8 cellular contexts compared by ENCODE assay signal in genomic region chr15:67064607-67065530, GRCh38. TPM values are rescaled to one million over a fixed set of nuclear protein-coding genes. Genes with fewer than 3 reads are reported as not detected.
DNase-seq lines count a peak whose midpoint lies in the region; ATAC-seq, FAIRE-seq and TF ChIP-seq lines count a peak whose summit lies in the region.

No MANE protein-coding gene starts in this region.

- H4K20me1 ChIP-seq in endothelial cell of umbilical vein (replicated peaks; ENCODE audit: control insufficient read depth, extremely low read depth, insufficient read depth, low read length), result no peaks in the 10 kb centered on the region

- dilution Hi-C loops in endothelial cell of umbilical vein (cut with MboI; ENCODE audit: extremely low pct_ligation_motif_present, low sequenced_read_pairs), result no loop called here

- intact Hi-C loops in activated CD4-positive, alpha-beta T cell treated with anti-CD3 and anti-CD28 coated beads for 36 hours (cut with DNase I, micrococcal nuclease), result loop anchor here (5.0 kb wide), 2 partner anchors 33 to 113 kb away; no protein-coding TSS in a partner anchor
- intact Hi-C loops in endothelial cell of umbilical vein (cut with micrococcal nuclease), result loop anchor here (1.0 to 10.0 kb wide), 11 partner anchors 11 to 370 kb away; partner anchors contain the start of genes AAGAB and IQCH

- BruUV-seq in endothelial cell of umbilical vein (replicated peaks; lab: Mats Ljungman, UMichigan), result TSS peak; percentile 21

- peaks cover 41% of the 10 kb centered on the region for H3K4me1 Mint-ChIP-seq in activated CD4-positive, alpha-beta T cell treated with anti-CD3 and anti-CD28 coated beads for 36 hours
- H3K4me1 Mint-ChIP-seq in naive thymus-derived CD8-positive, alpha-beta T cell, result peaks cover 28 to 54% (median 45%) of the 10 kb centered on the region in 4 donors

- H3K9me1 ChIP-seq in endothelial cell of umbilical vein (replicated peaks; ENCODE audit: control insufficient read depth, extremely low read depth, insufficient read depth, low read length), result no peaks in the 10 kb centered on the region

- H3K36me3 ChIP-seq in endothelial cell of umbilical vein (ENCODE audit: control insufficient read depth in 2 of 2, extremely low read depth in 1 of 2, insufficient read depth in 2 of 2, low read length in 2 of 2), result no peaks in the 10 kb centered on the region

- no peak for TF ChIP-seq CTCF in endothelial cell of umbilical vein (IDR thresholded peaks at IDR 0.05; ENCODE audit: extremely low read depth in 1 of 2, insufficient read depth in 1 of 2, low read depth in 1 of 2, low read length in 2 of 2)

- POLR2A ChIA-PET in activated CD4-positive, alpha-beta T cell treated with anti-CD3 and anti-CD28 coated beads for 36 hours (lab: Charles Lee), result interaction anchor here (0.6 to 0.9 kb wide), 2 partner anchors 36 to 868 kb away, joined by 3 to 7 read pairs; no protein-coding TSS in a partner anchor
- POLR2A ChIA-PET in endothelial cell of umbilical vein (lab: Charles Lee), result interaction anchor here (0.9 to 1.2 kb wide), 5 partner anchors 15 to 114 kb away, joined by 3 to 7 read pairs (median 3); no protein-coding TSS in a partner anchor
- POLR2A ChIA-PET in naive thymus-derived CD8-positive, alpha-beta T cell (lab: Charles Lee), result interaction anchor here (0.9 to 1.1 kb wide), 6 partner anchors 17 to 69 kb away, joined by 3 to 4 read pairs (median 4); no protein-coding TSS in a partner anchor

- CTCF ChIA-PET in activated CD4-positive, alpha-beta T cell treated with anti-CD3 and anti-CD28 coated beads for 36 hours (lab: Charles Lee), result interaction anchor here (1.1 to 1.2 kb wide), 2 partner anchors 25 to 37 kb away, joined by 4 read pairs; no protein-coding TSS in a partner anchor
- CTCF ChIA-PET in endothelial cell of umbilical vein (lab: Charles Lee), result interaction anchor here (0.6 to 5.3 kb wide), 11 partner anchors 10 to 118 kb away, joined by 3 to 34 read pairs (median 4); no protein-coding TSS in a partner anchor

- H3K79me2 ChIP-seq in endothelial cell of umbilical vein (ENCODE audit: control insufficient read depth, insufficient read depth, low read length), result peaks cover 40% of the 10 kb centered on the region

- peak overlapping the region; percentile 19 to 57 (median 41) for H3K4me3 ChIP-seq in endothelial cell of umbilical vein (replicated peaks in 1 of 3; ENCODE audit: insufficient read depth in 1 of 3, low read depth in 1 of 3, low read length in 3 of 3)

- DNase-seq in activated CD4-positive, alpha-beta T cell treated with anti-CD3 and anti-CD28 coated beads for 36 hours, result peak; percentile 55
- no peak for DNase-seq in activated CD4-positive, alpha-beta T cell treated with anti-CD3 and anti-CD28 coated beads, Interleukin-2, amount 50 U/mL, for 4 hours
- DNase-seq in activated CD4-positive, CD25-positive, alpha-beta regulatory T cell treated with anti-CD3 and anti-CD28 coated beads, Interleukin-2, amount 50 U/mL, for 72 hours, result peak; percentile 50
- DNase-seq in endothelial cell of umbilical vein (ENCODE audit: low read depth, low spot score), result peak; percentile 9
- DNase-seq in naive thymus-derived CD8-positive, alpha-beta T cell, result peak in 5 of 10 donors; percentile 17 to 28 (median 28)
- no peak for DNase-seq in COR-L47 (lab: John Stamatoyannopoulos, UW)
- no peak for DNase-seq in NCI-H146 treated with DMSO at 0.1 percent for 48 hours (lab: John Stamatoyannopoulos, UW; ENCODE audit: unreplicated experiment)

- H3K9me3 ChIP-seq in endothelial cell of umbilical vein (replicated peaks; ENCODE audit: control insufficient read depth, insufficient read depth, low read length), result no peaks in the 10 kb centered on the region

- peaks cover 9% of the 10 kb centered on the region for H3K36me3 Mint-ChIP-seq in activated CD4-positive, alpha-beta T cell treated with anti-CD3 and anti-CD28 coated beads for 36 hours (ENCODE audit: low read depth)
- H3K36me3 Mint-ChIP-seq in naive thymus-derived CD8-positive, alpha-beta T cell, result no peaks in the 10 kb centered on the region

- H3K4me3 Mint-ChIP-seq in activated CD4-positive, alpha-beta T cell treated with anti-CD3 and anti-CD28 coated beads for 36 hours, result peak overlapping the region; percentile 91
- H3K4me3 Mint-ChIP-seq in naive thymus-derived CD8-positive, alpha-beta T cell, result peak overlapping the region; percentile 63 to 89 (median 74)

- no peaks in the 10 kb centered on the region for H3K9me3 Mint-ChIP-seq in activated CD4-positive, alpha-beta T cell treated with anti-CD3 and anti-CD28 coated beads for 36 hours (ENCODE audit: low read depth)
- H3K9me3 Mint-ChIP-seq in naive thymus-derived CD8-positive, alpha-beta T cell, result no peaks in the 10 kb centered on the region

- ATAC-seq in activated CD4-positive, alpha-beta T cell treated with anti-CD3 and anti-CD28 coated beads for 36 hours, result no peak
- peak; percentile 50 for ATAC-seq in HG03280 (IDR thresholded peaks at IDR 0.05; ENCODE audit: unreplicated experiment)
- ATAC-seq in naive thymus-derived CD8-positive, alpha-beta T cell, result peak; percentile 12 to 18

- H3K27ac Mint-ChIP-seq in activated CD4-positive, alpha-beta T cell treated with anti-CD3 and anti-CD28 coated beads for 36 hours, result peak overlapping the region; percentile 40
- peak overlapping the region in 6 of 10 donors; percentile 8 to 83 (median 66) for H3K27ac Mint-ChIP-seq in naive thymus-derived CD8-positive, alpha-beta T cell

- peak; percentile 33 for TF ChIP-seq POLR2A in endothelial cell of umbilical vein (IDR thresholded peaks at IDR 0.05; ENCODE audit: low read depth, low read length)

- peak overlapping the region; percentile 72 for H3K27ac ChIP-seq in endothelial cell of umbilical vein (ENCODE audit: insufficient read depth, low read depth, low read length)

- peak overlapping the region; percentile 46 for H2AFZ ChIP-seq in endothelial cell of umbilical vein (ENCODE audit: low read depth, low read length)

- H3K27me3 ChIP-seq in endothelial cell of umbilical vein (ENCODE audit: control insufficient read depth in 2 of 2, insufficient read depth in 2 of 2, low read length in 2 of 2), result no peaks in the 10 kb centered on the region

- H3K27me3 Mint-ChIP-seq in activated CD4-positive, alpha-beta T cell treated with anti-CD3 and anti-CD28 coated beads for 36 hours, result peaks cover 17% of the 10 kb centered on the region
- H3K27me3 Mint-ChIP-seq in naive thymus-derived CD8-positive, alpha-beta T cell, result no peaks in the 10 kb centered on the region

- peaks cover 26% of the 10 kb centered on the region for H3K4me1 ChIP-seq in endothelial cell of umbilical vein (ENCODE audit: control insufficient read depth, extremely low read depth, insufficient read depth, low read length)

- FAIRE-seq in endothelial cell of umbilical vein (lab: Jason Lieb, UNC), result no peak

- peak overlapping the region; percentile 41 for H3K4me2 ChIP-seq in endothelial cell of umbilical vein (ENCODE audit: insufficient read depth, low read length)

- H3K9ac ChIP-seq in endothelial cell of umbilical vein (replicated peaks; ENCODE audit: extremely low read depth, insufficient read depth, low read length), result peak overlapping the region; percentile 81

TF ChIP-seq in endothelial cell of umbilical vein, 7 proteins besides CTCF, POLR2A, EP300 and RAD21:
- TF ChIP-seq EZH2 (IDR thresholded peaks at IDR 0.05; ENCODE audit: borderline replicate concordance, low read depth, low read length, severe bottlenecking) (no peak), JUN (IDR thresholded peaks at IDR 0.05; ENCODE audit: borderline replicate concordance, insufficient read depth, insufficient read length, low read depth) (no peak), FOS (IDR thresholded peaks at IDR 0.05; ENCODE audit: borderline replicate concordance, insufficient read depth, low read length) (no peak), MYC (IDR thresholded peaks at IDR 0.05; ENCODE audit: low read depth, low read length) (no peak), MAX (IDR thresholded peaks at IDR 0.05; ENCODE audit: insufficient read depth, insufficient read length) (no peak), POLR2AphosphoS5 (IDR thresholded peaks at IDR 0.05; ENCODE audit: insufficient read depth, low read depth, low read length) (no peak), GATA2 (IDR thresholded peaks at IDR 0.05; ENCODE audit: insufficient read depth, insufficient read length, low read depth, low read length) (no peak)

RNA-seq across cellular contexts. Expression of gene SMAD3, which starts 0.5 kb away (rescaled TPM):
- total RNA-seq in activated CD4-positive, alpha-beta T cell treated with anti-CD3 and anti-CD28 coated beads for 36 hours, result 10 to 100 TPM; 33.7 to 40.8 TPM
- 71.7 and 88.2 TPM in 2 replicates for total RNA-seq in endothelial cell of umbilical vein
- polyA plus RNA-seq in endothelial cell of umbilical vein, result 53.4 and 56.4 TPM in 2 replicates
- polyA plus RNA-seq in endothelial cell of umbilical vein (2011; cell fraction: cytosol; rRNA removed), result 47.7 and 47.9 TPM in 2 replicates
- polyA plus RNA-seq in endothelial cell of umbilical vein (2011; cell fraction: nucleus; rRNA removed), result 114 and 122 TPM in 2 replicates
- polyA plus RNA-seq in endothelial cell of umbilical vein (2012), result 87.3 and 91.3 TPM in 2 replicates
- 53.1 and 59.9 TPM in 2 replicates for polyA minus RNA-seq in endothelial cell of umbilical vein
- 13.7 TPM for polyA minus RNA-seq in endothelial cell of umbilical vein (2011; cell fraction: cytosol; rRNA and poly(A)+ RNA removed)
- 73.9 and 75.1 TPM in 2 replicates for polyA minus RNA-seq in endothelial cell of umbilical vein (2011; cell fraction: nucleus; rRNA and poly(A)+ RNA removed)
- 10 to 100 TPM; 53.1 to 55.4 TPM for total RNA-seq in naive thymus-derived CD8-positive, alpha-beta T cell
- 1 to 10 TPM in 2 of 3 donors, under 1 TPM in 1; 0.57 to 4.2 (median 1.7) TPM for polyA plus RNA-seq in naive thymus-derived CD8-positive, alpha-beta T cell

Comparison
In these comparisons a context has a peak if more than half of its experiments do, and no peak if none do; other contexts are left out.
1. DNase-seq: peak in activated CD4-positive, alpha-beta T cell treated with anti-CD3 and anti-CD28 coated beads for 36 hours (single experiment), activated CD4-positive, CD25-positive, alpha-beta regulatory T cell treated with anti-CD3 and anti-CD28 coated beads, Interleukin-2, amount 50 U/mL, for 72 hours (single experiment) and endothelial cell of umbilical vein (single experiment); none in activated CD4-positive, alpha-beta T cell treated with anti-CD3 and anti-CD28 coated beads, Interleukin-2, amount 50 U/mL, for 4 hours (0 of 2), COR-L47 (single experiment) and NCI-H146 treated with DMSO at 0.1 percent for 48 hours (single experiment).